In genomic region chr2:233793465-233794127, GRCh38 we compare ENCODE assay signal across 1 cellular context.
TF ChIP-seq lines count a peak whose summit lies in the region.

No MANE protein-coding gene starts in this region.

TF ChIP-seq in IMR-90, 13 proteins besides CTCF, POLR2A, EP300 and RAD21 (continued from another document):
- no peak for TF ChIP-seq SMC3 (IDR thresholded peaks at IDR 0.05; ENCODE audit: low read depth, low read length)
- no peak for TF ChIP-seq NFE2L2 (IDR thresholded peaks at IDR 0.05; ENCODE audit: low read depth, low read length)
- no peak for TF ChIP-seq RFX5 (IDR thresholded peaks at IDR 0.05; ENCODE audit: low read depth, low read length)
- TF ChIP-seq CEBPB (IDR thresholded peaks at IDR 0.05; ENCODE audit: low read depth, low read length) = no peak
- TF ChIP-seq CHD1 (IDR thresholded peaks at IDR 0.05; ENCODE audit: low read depth, low read length) = no peak
- no peak for TF ChIP-seq USF2 (IDR thresholded peaks at IDR 0.05; ENCODE audit: low read depth, low read length)
TF ChIP-seq in IMR-90: peak in this region for 0.
